ENCODE assay signal across 11 cellular contexts in the genomic region with DNA sequence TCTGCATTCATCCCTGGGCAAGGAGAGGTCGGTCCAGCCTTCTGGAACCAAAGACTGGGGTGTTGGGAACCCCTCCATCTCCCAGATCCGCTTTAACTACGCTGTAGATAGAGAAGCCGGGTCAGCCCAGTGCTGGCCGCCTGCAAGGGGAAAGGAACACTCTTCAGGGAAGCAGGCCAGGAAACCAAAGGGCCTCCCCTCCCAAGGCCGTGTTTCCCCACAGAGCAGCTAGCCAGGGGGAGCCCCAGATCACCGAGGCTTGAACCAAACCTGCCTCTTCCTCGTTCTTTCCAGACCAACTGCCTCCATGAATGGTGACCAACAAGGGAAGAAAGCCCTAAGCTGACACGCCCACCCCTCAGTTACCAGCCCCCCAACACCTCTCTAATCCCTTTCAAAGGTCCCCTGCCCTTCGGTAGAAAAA. TPM values are rescaled to one million over a fixed set of nuclear protein-coding genes. Genes with fewer than 3 reads are reported as not detected.
DNase-seq lines count a peak whose midpoint lies in the region; ATAC-seq and TF ChIP-seq lines count a peak whose summit lies in the region.
"Had no signal": no experiment of that assay in that cellular context is flagged by ENCODE, and none has a peak within 500 bp of the region (broad histone marks: within the 10 kb centered on the region; RNA-seq: fewer than 3 reads in every experiment).

No MANE protein-coding gene starts in this region.

- TF ChIP-seq CTCF in CD4-positive, alpha-beta T cell (IDR thresholded peaks at IDR 0.05), result no peak
- TF ChIP-seq CTCF in GM20000 (IDR thresholded peaks at IDR 0.05; ENCODE audit: extremely low read depth, missing control alignments), result no peak
- no peak for TF ChIP-seq CTCF in natural killer cell (IDR thresholded peaks at IDR 0.05)

- CTCF ChIA-PET in CD4-positive, alpha-beta T cell (lab: Charles Lee), result no interaction called here

- no peaks in the 10 kb centered on the region for H3K9me3 ChIP-seq in CD4-positive, alpha-beta T cell (ENCODE audit: control insufficient read depth, low read length)

- peaks cover 40% of the 10 kb centered on the region for H3K27me3 Mint-ChIP-seq in CD4-positive, alpha-beta T cell
- peaks cover 28 to 38% of the 10 kb centered on the region in 2 donors for H3K27me3 Mint-ChIP-seq in natural killer cell (ENCODE audit: low read depth in 2 of 2)

- no peak overlapping the region for H3K27ac Mint-ChIP-seq in CD4-positive, alpha-beta T cell
- H3K27ac Mint-ChIP-seq in natural killer cell, result no peak overlapping the region

- intact Hi-C loops in CD4-positive, alpha-beta T cell (cut with DNase I, micrococcal nuclease), result no loop called here
- intact Hi-C loops in natural killer cell (cut with micrococcal nuclease), result no loop called here

- ATAC-seq in CD4-positive, alpha-beta T cell (ENCODE audit: poor library complexity), result no peak
- ATAC-seq in natural killer cell (no peak), GM18868 (IDR thresholded peaks at IDR 0.05; ENCODE audit: unreplicated experiment) (no peak)

- POLR2A ChIA-PET in CD4-positive, alpha-beta T cell (lab: Charles Lee), result no interaction called here

- DNase-seq in CD4-positive, alpha-beta T cell, result no peak
- DNase-seq in GM20000 (ENCODE audit: low spot score), result peak; percentile 54
- peak; percentile 23 for DNase-seq in amniotic epithelial cell (ENCODE audit: low read depth)
- no peak for DNase-seq in natural killer cell
- DNase-seq in NCI-H1694 treated with DMSO at 0.1 percent for 48 hours (lab: John Stamatoyannopoulos, UW), result no peak
- DNase-seq in hippocampal formation (lab: John Stamatoyannopoulos, UW), result no peak
- no peak for DNase-seq in NCI-H2196 treated with DMSO at 0.1 percent for 48 hours (lab: John Stamatoyannopoulos, UW; ENCODE audit: unreplicated experiment)
- DNase-seq: kidney glomerular epithelial cell; NCI-H146; stimulated activated CD4-positive, alpha-beta T cell treated with anti-CD3 and anti-CD28 coated beads, Interleukin-12 subunit alpha, Interleukin-12 subunit beta, amount 100 ng/mL, for 4 hours had no signal

- H3K27me3 ChIP-seq in CD4-positive, alpha-beta T cell (ENCODE audit: control insufficient read depth, insufficient read depth, low read length), result peaks cover 45% of the 10 kb centered on the region

- no peak overlapping the region for H3K27ac ChIP-seq in CD4-positive, alpha-beta T cell (ENCODE audit: low read depth, low read length)

- H3K36me3 Mint-ChIP-seq in CD4-positive, alpha-beta T cell (ENCODE audit: low read depth), result peaks cover 19% of the 10 kb centered on the region
- H3K36me3 Mint-ChIP-seq in natural killer cell, result no peaks in the 10 kb centered on the region

- H3K4me1 Mint-ChIP-seq in CD4-positive, alpha-beta T cell (ENCODE audit: low read depth), result peaks cover 28% of the 10 kb centered on the region
- peaks cover 17 to 36% of the 10 kb centered on the region in 2 donors for H3K4me1 Mint-ChIP-seq in natural killer cell

- H3K4me3 Mint-ChIP-seq in CD4-positive, alpha-beta T cell, result peak overlapping the region; percentile 73
- H3K4me3 Mint-ChIP-seq in natural killer cell, result peak overlapping the region; percentile 70

- no peaks in the 10 kb centered on the region for H3K9me3 Mint-ChIP-seq in CD4-positive, alpha-beta T cell
- no peaks in the 10 kb centered on the region for H3K9me3 Mint-ChIP-seq in natural killer cell

RNA-seq across cellular contexts. Expression of gene CHD5, which starts 1.2 kb away (rescaled TPM):
- total RNA-seq in CD4-positive, alpha-beta T cell, result under 1 TPM; 0.25 to 0.34 TPM
- total RNA-seq in natural killer cell, result 1 to 10 TPM in 1 of 3 donors, under 1 TPM in 2; 0.34 to 1.2 (median 0.73) TPM

RNA-seq across cellular contexts. Expression of gene RPL22, which starts 18.0 kb away (rescaled TPM):
- 100 to 1,000 TPM; 620 to 652 TPM for total RNA-seq in CD4-positive, alpha-beta T cell
- 100 to 1,000 TPM; 210 to 239 (median 228) TPM for total RNA-seq in natural killer cell

RNA-seq across cellular contexts. Expression of gene RNF207, which starts 24.6 kb away (rescaled TPM):
- total RNA-seq in CD4-positive, alpha-beta T cell, result 1 to 10 TPM; 5.4 to 6.8 TPM
- 1 to 10 TPM; 2.1 to 5.5 (median 2.3) TPM for total RNA-seq in natural killer cell

RNA-seq across cellular contexts. Expression of gene ICMT, which starts 54.4 kb away (rescaled TPM):
- 1 to 10 TPM; 1.7 to 3.0 TPM for total RNA-seq in CD4-positive, alpha-beta T cell
- total RNA-seq in natural killer cell, result 10 to 100 TPM in 2 of 3 donors, 1 to 10 TPM in 1; 8.6 to 16.9 (median 15.6) TPM

Comparison
In these comparisons a context has a peak if more than half of its experiments do, and no peak if none do; other contexts are left out.
1. DNase-seq: peak in GM20000 (single experiment) and amniotic epithelial cell (single experiment); none in CD4-positive, alpha-beta T cell (0 of 10), natural killer cell (single experiment), NCI-H1694 treated with DMSO at 0.1 percent for 48 hours (single experiment), hippocampal formation (0 of 2) and NCI-H2196 treated with DMSO at 0.1 percent for 48 hours (single experiment).